8 cellular contexts compared by ENCODE assay signal in genomic region chr10:117005454-117006055, GRCh38. TPM values are rescaled to one million over a fixed set of nuclear protein-coding genes. Genes with fewer than 3 reads are reported as not detected.
A peak's percentile ranks its signal among the peaks of the same experiment; 100 is the strongest.
DNase-seq lines count a peak whose midpoint lies in the region; ATAC-seq and TF ChIP-seq lines count a peak whose summit lies in the region.

No MANE protein-coding gene starts in this region.

- H3K4me1 Mint-ChIP-seq in stimulated activated effector memory CD8-positive, alpha-beta T cell treated with anti-CD3 and anti-CD28 coated beads, Interleukin-12 subunit alpha, Interleukin-12 subunit beta, amount 100 ng/mL, for 72 hours, result no peaks in the 10 kb centered on the region

- no peak for ATAC-seq in stimulated activated effector memory CD8-positive, alpha-beta T cell treated with anti-CD3 and anti-CD28 coated beads, Interleukin-12 subunit alpha, Interleukin-12 subunit beta, amount 100 ng/mL, for 72 hours
- no peak for ATAC-seq in HG03442 (IDR thresholded peaks at IDR 0.05; ENCODE audit: unreplicated experiment)

- peak overlapping the region; percentile 49 for H3K4me3 Mint-ChIP-seq in stimulated activated effector memory CD8-positive, alpha-beta T cell treated with anti-CD3 and anti-CD28 coated beads, Interleukin-12 subunit alpha, Interleukin-12 subunit beta, amount 100 ng/mL, for 72 hours

- in situ Hi-C loops in astrocyte of the spinal cord (cut with HindIII; ENCODE audit: low sequenced_read_pairs), result no loop called here

- DNase-seq in EH (ENCODE audit: low read depth) (peak; percentile 13), M059J (ENCODE audit: low read depth) (peak; percentile 9), astrocyte of the spinal cord (ENCODE audit: low read depth, low spot score) (no peak), islet precursor cell (peak; percentile 74)
- DNase-seq in stimulated activated effector memory CD8-positive, alpha-beta T cell treated with anti-CD3 and anti-CD28 coated beads, Interleukin-12 subunit alpha, Interleukin-12 subunit beta, amount 100 ng/mL, for 72 hours (ENCODE audit: low spot score in 2 of 2), result no peak
- no peak for DNase-seq in stimulated activated naive CD4-positive, alpha-beta T cell (lab: John Stamatoyannopoulos, UW)
- no peak for DNase-seq in activated CD8-positive, alpha-beta memory T cell treated with anti-CD3 and anti-CD28 coated beads, Interleukin-2, amount 50 U/mL, for 48 hours

- no peaks in the 10 kb centered on the region for H3K9me3 Mint-ChIP-seq in stimulated activated effector memory CD8-positive, alpha-beta T cell treated with anti-CD3 and anti-CD28 coated beads, Interleukin-12 subunit alpha, Interleukin-12 subunit beta, amount 100 ng/mL, for 72 hours

- no peaks in the 10 kb centered on the region for H3K36me3 Mint-ChIP-seq in stimulated activated effector memory CD8-positive, alpha-beta T cell treated with anti-CD3 and anti-CD28 coated beads, Interleukin-12 subunit alpha, Interleukin-12 subunit beta, amount 100 ng/mL, for 72 hours

- H3K4me3 ChIP-seq in astrocyte of the spinal cord (ENCODE audit: low read depth, low read length), result peak overlapping the region; percentile 76

- no peak overlapping the region for H3K27ac Mint-ChIP-seq in stimulated activated effector memory CD8-positive, alpha-beta T cell treated with anti-CD3 and anti-CD28 coated beads, Interleukin-12 subunit alpha, Interleukin-12 subunit beta, amount 100 ng/mL, for 72 hours

- no peak for TF ChIP-seq CTCF in astrocyte of the spinal cord (IDR thresholded peaks at IDR 0.05; ENCODE audit: low read depth, low read length)

RNA-seq across cellular contexts. Expression of gene SHTN1, which starts 0.6 kb away (rescaled TPM):
- total RNA-seq in M059J (2014; rRNA removed; shearing (Covaris generic)), result 3.8 and 9.0 TPM in 2 replicates

Comparison
In these comparisons a context has a peak if more than half of its experiments do, and no peak if none do; other contexts are left out.
1. DNase-seq: peak in EH (single experiment), M059J (single experiment) and islet precursor cell (single experiment); none in astrocyte of the spinal cord (single experiment), stimulated activated effector memory CD8-positive, alpha-beta T cell treated with anti-CD3 and anti-CD28 coated beads, Interleukin-12 subunit alpha, Interleukin-12 subunit beta, amount 100 ng/mL, for 72 hours (0 of 2), stimulated activated naive CD4-positive, alpha-beta T cell (0 of 6) and activated CD8-positive, alpha-beta memory T cell treated with anti-CD3 and anti-CD28 coated beads, Interleukin-2, amount 50 U/mL, for 48 hours (single experiment).